In genomic region chr12:128715485-128715884, GRCh38 we compare ENCODE assay signal across 25 cellular contexts.
A peak's percentile ranks its signal among the peaks of the same experiment; 100 is the strongest.
DNase-seq lines count a peak whose midpoint lies in the region; ATAC-seq and TF ChIP-seq lines count a peak whose summit lies in the region.
"Had no signal": no experiment of that assay in that cellular context is flagged by ENCODE, and none has a peak within 500 bp of the region (broad histone marks: within the 10 kb centered on the region; RNA-seq: fewer than 3 reads in every experiment).

No MANE protein-coding gene starts in this region.

- H3K27me3 Mint-ChIP-seq in H9 (ENCODE audit: low read depth) (peaks cover 8% of the 10 kb centered on the region), chondrocyte (ENCODE audit: low read depth) (no peaks in the 10 kb centered on the region)
- H3K27me3 Mint-ChIP-seq: CD4-positive, CD25-positive, alpha-beta regulatory T cell had no signal

- H3K27ac Mint-ChIP-seq in H9 = peak overlapping the region; percentile 1 to 95 (median 13); a peak in 5 of 7 replicates
- H3K27ac Mint-ChIP-seq in chondrocyte (ENCODE audit: unreplicated experiment) = no peak overlapping the region
- H3K27ac Mint-ChIP-seq: CD4-positive, CD25-positive, alpha-beta regulatory T cell; T-helper 1 cell treated with Interleukin-12 subunit alpha and Interleukin-12 subunit beta and Interleukin-4 antibody, amounts not matched to agents 30 μg/mL and 1 μg/mL, for 36 hours had no signal

- no peak overlapping the region for H3K56ac ChIP-seq in H9 (ENCODE audit: insufficient read length, low read depth, low read length)

- DNase-seq in NCI-H2196 treated with DMSO at 0.1 percent for 48 hours (lab: John Stamatoyannopoulos, UW; ENCODE audit: unreplicated experiment) = peak; percentile 21
- no peak for DNase-seq in NCI-H2196 (lab: John Stamatoyannopoulos, UW; ENCODE audit: unreplicated experiment)
- no peak for DNase-seq in H9
- DNase-seq in RPMI8226 = peak; percentile 39
- peak; percentile 2 for DNase-seq in mesenteric fat pad (ENCODE audit: low spot score)
- no peak for DNase-seq in epidermal melanocyte (ENCODE audit: insufficient read length, low spot score)
- no peak for DNase-seq in heart right ventricle
- DNase-seq in chondrocyte (ENCODE audit: low spot score) = no peak
- DNase-seq: CD4-positive, CD25-positive, alpha-beta regulatory T cell; GOT3; IMR-90; KG1; MG63; NCI-H1417; NCI-H1694; NCI-H2081 treated with DMSO at 0.1 percent for 48 hours; NCI-H2227 treated with DMSO at 0.1 percent for 48 hours; NCI-H510A treated with DMSO at 0.1 percent for 48 hours; NCI-H82; Peyer's patch; SK-N-SH; SW 1271 had no signal

- no peak for ATAC-seq in heart right ventricle
- ATAC-seq: HCT116 had no signal

- H3K27me3 ChIP-seq in H9 (ENCODE audit: insufficient read depth, low read length) = no peaks in the 10 kb centered on the region; the same call in 1 of the 2 replicates
- H3K27me3 ChIP-seq in heart right ventricle = peaks cover 0 to 4% (median 0%) of the 10 kb centered on the region in 7 donors
- H3K27me3 ChIP-seq: BLaER1, MG63, Peyer's patch had no signal

- no peak overlapping the region for H4K5ac ChIP-seq in H9 (ENCODE audit: insufficient read length, low read depth, low read length)

- no peak overlapping the region for H3K9ac ChIP-seq in H9 (ENCODE audit: extremely low read depth, insufficient read length, low read length)
- H3K9ac ChIP-seq: BLaER1, SK-N-SH had no signal

- H3K18ac ChIP-seq in H9 (ENCODE audit: insufficient read length, low read depth, low read length) = no peak overlapping the region

- no peak overlapping the region for H3T11ph ChIP-seq in H9 (ENCODE audit: low read length)

- H3K4me3 Mint-ChIP-seq in H9 = no peak overlapping the region
- H3K4me3 Mint-ChIP-seq in chondrocyte (ENCODE audit: unreplicated experiment) = no peak overlapping the region
- H3K4me3 Mint-ChIP-seq: CD4-positive, CD25-positive, alpha-beta regulatory T cell; T-helper 1 cell treated with Interleukin-12 subunit alpha and Interleukin-12 subunit beta and Interleukin-4 antibody, amounts not matched to agents 30 μg/mL and 1 μg/mL, for 36 hours had no signal

- no peaks in the 10 kb centered on the region for H3K36me3 ChIP-seq in heart right ventricle
- H3K36me3 ChIP-seq: BLaER1, MG63, Peyer's patch had no signal

- no peak overlapping the region for H3K14ac ChIP-seq in H9 (ENCODE audit: insufficient read depth, low read length)

- H3K27ac ChIP-seq in H9 (ENCODE audit: insufficient read length, low read depth, low read length) = no peak overlapping the region
- no peak overlapping the region for H3K27ac ChIP-seq in heart right ventricle
- H3K27ac ChIP-seq: BLaER1, Peyer's patch had no signal

- H3K23ac ChIP-seq in H9 (ENCODE audit: insufficient read length, low read depth, low read length) = no peak overlapping the region

- H3K9me3 ChIP-seq in H9 (ENCODE audit: control insufficient read depth, low read depth, low read length) (no peaks in the 10 kb centered on the region), heart right ventricle (peaks cover 0 to 25% (median 0%) of the 10 kb centered on the region in 11 donors)
- H3K9me3 ChIP-seq: MG63, Peyer's patch, SK-N-SH had no signal

- H3K4me1 ChIP-seq in H9 (ENCODE audit: insufficient read depth, low read length) (0 out of 2 replicates have a peak, but pooled peaks cover 2% of the 10 kb centered on the region), heart right ventricle (no peaks in the 10 kb centered on the region)
- H3K4me1 ChIP-seq: BLaER1, Peyer's patch had no signal

- H3K36me3 Mint-ChIP-seq in H9 (ENCODE audit: insufficient read depth in 1 of 3, low read depth in 3 of 3) (peaks cover 7 to 12% (median 8%) of the 10 kb centered on the region in 3 experiments; a peak in 4 of 7 replicates), chondrocyte (ENCODE audit: low read depth) (no peaks in the 10 kb centered on the region)
- H3K36me3 Mint-ChIP-seq: CD4-positive, CD25-positive, alpha-beta regulatory T cell had no signal

- H3K4me1 Mint-ChIP-seq in H9 (peaks cover 14 to 20% of the 10 kb centered on the region in 2 experiments), chondrocyte (ENCODE audit: low read depth) (no peaks in the 10 kb centered on the region)
- H3K4me1 Mint-ChIP-seq: CD4-positive, CD25-positive, alpha-beta regulatory T cell had no signal

- no CpG with 5 or more reads among the region's 4 CpGs for WGBS in H9 (ENCODE audit: extremely low coverage, insufficient read length, low lambda C conversion rate)
- WGBS in heart right ventricle, 2 donors = 74 to 75% methylated on average over 4 of the region's 4 CpGs

- intact Hi-C loops in heart right ventricle (cut with DNase I) = no loop called here

- H4K91ac ChIP-seq in H9 (ENCODE audit: insufficient read length, low read depth, low read length) = no peak overlapping the region

- no peak overlapping the region for H4K8ac ChIP-seq in H9 (replicated peaks; ENCODE audit: insufficient read length, low read depth, low read length)

- TF ChIP-seq CTCF in H9 (conservative IDR thresholded peaks at IDR 0.05) (no peak), heart right ventricle (IDR thresholded peaks at IDR 0.05) (no peak), chondrocyte (IDR thresholded peaks at IDR 0.05) (no peak)

- H2BK15ac ChIP-seq in H9 (ENCODE audit: low read depth, low read length) = no peak overlapping the region

- no peaks in the 10 kb centered on the region for H4K20me1 ChIP-seq in H9 (ENCODE audit: control insufficient read depth, insufficient read depth, insufficient read length)
- H4K20me1 ChIP-seq: BLaER1 had no signal

- no peak overlapping the region for H3K4me3 ChIP-seq in heart right ventricle
- H3K4me3 ChIP-seq: BLaER1, MG63, Peyer's patch had no signal

- H3K4me2 ChIP-seq in H9 (ENCODE audit: insufficient read depth, insufficient read length, low read length) = no peak overlapping the region
- H3K4me2 ChIP-seq: BLaER1, SK-N-SH had no signal

- H2BK20ac ChIP-seq in H9 (ENCODE audit: low read depth, low read length, poor library complexity, severe bottlenecking) = no peak overlapping the region

- H3K23me2 ChIP-seq in H9 (ENCODE audit: insufficient read length, low read depth, low read length, poor library complexity, severe bottlenecking) = no peaks in the 10 kb centered on the region

- no peaks in the 10 kb centered on the region for H3K79me2 ChIP-seq in H9 (ENCODE audit: insufficient read depth, low read length)

- H2BK5ac ChIP-seq in H9 (ENCODE audit: insufficient read length, low read length) = no peak overlapping the region

- H2AK5ac ChIP-seq in H9 (ENCODE audit: insufficient read length, low read length) = no peak overlapping the region

- H2BK12ac ChIP-seq in H9 (ENCODE audit: insufficient read length, low read depth, low read length) = no peak overlapping the region

- no peak overlapping the region for H3K4ac ChIP-seq in H9 (ENCODE audit: low read depth, low read length)

- peaks cover 12 to 20% of the 10 kb centered on the region in 2 experiments for H3K9me3 Mint-ChIP-seq in H9
- peaks cover 44% of the 10 kb centered on the region for H3K9me3 Mint-ChIP-seq in chondrocyte (ENCODE audit: low read depth)

- H2AFZ ChIP-seq in H9 (ENCODE audit: low read length) = no peak overlapping the region

- no peak overlapping the region for H2BK120ac ChIP-seq in H9 (ENCODE audit: low read depth, low read length, poor library complexity, severe bottlenecking)

- no peaks in the 10 kb centered on the region for H3K79me1 ChIP-seq in H9 (ENCODE audit: insufficient read depth, low read depth, low read length, poor library complexity, severe bottlenecking)

Comparison
In these comparisons a context has a peak if more than half of its experiments do, and no peak if none do; other contexts are left out.
1. DNase-seq: peak in NCI-H2196 treated with DMSO at 0.1 percent for 48 hours (single experiment), RPMI8226 (single experiment) and mesenteric fat pad (single experiment); none in NCI-H2196 (single experiment), H9 (single experiment), epidermal melanocyte (single experiment), heart right ventricle (0 of 2) and chondrocyte (single experiment).